ENCODE assay signal across 1 cellular context in genomic region chr7:45921381-45921698, GRCh38.
TF ChIP-seq lines count a peak whose summit lies in the region.

No MANE protein-coding gene starts in this region.

TF ChIP-seq in H1, 55 proteins besides CTCF, POLR2A, EP300 and RAD21 (continued from another document):
- TF ChIP-seq, protein P1, sequence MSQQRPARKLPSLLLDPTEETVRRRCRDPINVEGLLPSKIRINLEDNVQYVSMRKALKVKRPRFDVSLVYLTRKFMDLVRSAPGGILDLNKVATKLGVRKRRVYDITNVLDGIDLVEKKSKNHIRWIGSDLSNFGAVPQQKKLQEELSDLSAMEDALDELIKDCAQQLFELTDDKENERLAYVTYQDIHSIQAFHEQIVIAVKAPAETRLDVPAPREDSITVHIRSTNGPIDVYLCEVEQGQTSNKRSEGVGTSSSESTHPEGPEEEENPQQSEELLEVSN (IDR thresholded peaks at IDR 0.05), result peak; percentile 32; the same call in 1 of the 2 replicates
- TF ChIP-seq SUZ12 (IDR thresholded peaks at IDR 0.05; ENCODE audit: low read length) (no peak), CEBPB (IDR thresholded peaks at IDR 0.05; ENCODE audit: low read depth, low read length) (no peak), CBX8 (IDR thresholded peaks at IDR 0.05; ENCODE audit: borderline replicate concordance, low read depth, low read length) (no peak), SIN3A (conservative IDR thresholded peaks at IDR 0.05 in 1 of 2, IDR thresholded peaks at IDR 0.05 in 1 of 2; ENCODE audit: low read depth in 1 of 2, low read length in 2 of 2) (no peak)
